ENCODE assay signal across 33 cellular contexts in genomic region chr7:145347271-145347670, GRCh38.
"Had no signal": no experiment of that assay in that cellular context is flagged by ENCODE, and none has a peak within 500 bp of the region (broad histone marks: within the 10 kb centered on the region; RNA-seq: fewer than 3 reads in every experiment).

No MANE protein-coding gene starts in this region.

- DNase-seq: activated effector memory CD4-positive, alpha-beta T cell treated with anti-CD3 and anti-CD28 coated beads, Interleukin-2, amount 50 U/mL, for 16 hours; activated effector memory CD4-positive, alpha-beta T cell treated with Interleukin-2 at 50 U/mL for 16 hours; activated gamma-delta T cell; activated gamma-delta T cell treated with Interleukin-2 at 50 U/mL for 16 hours; activated naive CD4-positive, alpha-beta T cell; activated naive CD4-positive, alpha-beta T cell treated with anti-CD3 and anti-CD28 coated beads for 36 hours; activated naive CD4-positive, alpha-beta T cell treated with anti-CD3 and anti-CD28 coated beads, Interleukin-2, amount 10 ng/mL, durations not matched to agents 7 days and 5 days; activated naive CD4-positive, alpha-beta T cell treated with anti-CD3 and anti-CD28 coated beads, Interleukin-2, amount 50 U/mL, for 16 hours; activated naive CD4-positive, alpha-beta T cell treated with Interleukin-2 at 50 U/mL for 16 hours; activated naive CD8-positive, alpha-beta T cell treated with anti-CD3 and anti-CD28 coated beads for 36 hours; activated naive CD8-positive, alpha-beta T cell treated with anti-CD3 and anti-CD28 coated beads, Interleukin-2, amount 10 ng/mL, durations not matched to agents 7 days and 5 days; activated naive CD8-positive, alpha-beta T cell treated with anti-CD3 and anti-CD28 coated beads, Interleukin-2, amount 50 U/mL, for 24 hours; activated T-cell treated with anti-CD3 and anti-CD28 coated beads, Interleukin-2, amount 50 U/mL, for 24 hours; activated T-cell treated with anti-CD3 and anti-CD28 coated beads, Interleukin-2, amount 50 U/mL, for 4 hours; activated T-cell treated with anti-CD3 and anti-CD28 coated beads, Interleukin-2, amount 50 U/mL, for 48 hours; activated T-cell treated with anti-CD3 and anti-CD28 coated beads, Interleukin-2, amount 50 U/mL, for 72 hours; adrenal gland; amniotic stem cell; amygdala; anterior cingulate cortex; aorta; body of pancreas; brain microvascular endothelial cell; caudate nucleus; central memory CD4-positive, alpha-beta T cell; cerebellar nuclear complex had no signal

- H3K36me3 ChIP-seq: adrenal gland, ascending aorta, brain microvascular endothelial cell, breast epithelium, cardiac muscle cell had no signal

- H3K27me3 ChIP-seq: adrenal gland, ascending aorta, body of pancreas, brain microvascular endothelial cell, breast epithelium, cardiac muscle cell had no signal

- H3K9me3 ChIP-seq: adrenal gland, ascending aorta, body of pancreas had no signal

- ATAC-seq: activated naive CD4-positive, alpha-beta T cell treated with anti-CD3 and anti-CD28 coated beads, Interleukin-2, amount 50 U/mL, for 72 hours; activated naive CD8-positive, alpha-beta T cell treated with anti-CD3 and anti-CD28 coated beads, Interleukin-2, amount 50 U/mL, for 24 hours; activated T-cell treated with anti-CD3 and anti-CD28 coated beads, Interleukin-2, amount 50 U/mL, for 4 hours; activated T-cell treated with anti-CD3 and anti-CD28 coated beads, Interleukin-2, amount 50 U/mL, for 72 hours; activated T-helper 17 cell treated with anti-CD3 and anti-CD28 coated beads, Interleukin-2, amount 50 U/mL, for 72 hours; body of pancreas had no signal

- FAIRE-seq: astrocyte, bronchial epithelial cell had no signal

- H3K27ac ChIP-seq: adrenal gland, ascending aorta, body of pancreas, brain microvascular endothelial cell, breast epithelium, cardiac muscle cell had no signal

- H3K4me1 ChIP-seq: adrenal gland, ascending aorta, body of pancreas, breast epithelium had no signal

- H3K4me3 ChIP-seq: adrenal gland, ascending aorta, body of pancreas, breast epithelium, cardiac muscle cell had no signal
